ENCODE assay signal across 1 cellular context in genomic region chr14:21109377-21110260, GRCh38.
A peak's percentile ranks its signal among the peaks of the same experiment; 100 is the strongest.
TF ChIP-seq lines count a peak whose summit lies in the region.

No MANE protein-coding gene starts in this region.

TF ChIP-seq in HepG2, 621 proteins besides CTCF, POLR2A, EP300 and RAD21 (continues in another document):
- TF ChIP-seq PREB (CRISPR knock-in tag; IDR thresholded peaks at IDR 0.05) (no peak), RBAK (CRISPR knock-in tag; IDR thresholded peaks at IDR 0.05) (no peak), SP140L (CRISPR knock-in tag; IDR thresholded peaks at IDR 0.05; ENCODE audit: borderline replicate concordance) (no peak), MAZ (IDR thresholded peaks at IDR 0.05; ENCODE audit: borderline replicate concordance, low read depth, low read length) (0 out of 2 replicates have a peak, but pooled peaks have one; percentile 11), MAZ (CRISPR knock-in tag; IDR thresholded peaks at IDR 0.05; ENCODE audit: low read depth) (no peak), ZNF563 (CRISPR knock-in tag; IDR thresholded peaks at IDR 0.05) (no peak), SAP130 (CRISPR knock-in tag; IDR thresholded peaks at IDR 0.05; ENCODE audit: low read depth) (peak; percentile 30; the same call in 1 of the 2 replicates), PAWR (CRISPR knock-in tag; IDR thresholded peaks at IDR 0.05; ENCODE audit: borderline replicate concordance) (no peak), FOXO4 (CRISPR knock-in tag; conservative IDR thresholded peaks at IDR 0.05) (no peak), DMTF1 (CRISPR knock-in tag; IDR thresholded peaks at IDR 0.05) (no peak), RFXANK (CRISPR knock-in tag; IDR thresholded peaks at IDR 0.05) (no peak), ZNF296 (CRISPR knock-in tag; conservative IDR thresholded peaks at IDR 0.05) (no peak), MIXL1 (CRISPR knock-in tag; IDR thresholded peaks at IDR 0.05) (0 out of 2 replicates have a peak, but pooled peaks have one; percentile 40), ZBTB34 (CRISPR knock-in tag; IDR thresholded peaks at IDR 0.05) (no peak), RFXAP (CRISPR knock-in tag; IDR thresholded peaks at IDR 0.05; ENCODE audit: borderline replicate concordance) (no peak), SAFB2 (CRISPR knock-in tag; IDR thresholded peaks at IDR 0.05; ENCODE audit: borderline replicate concordance, low read depth) (no peak), TCF7L2 (IDR thresholded peaks at IDR 0.05; ENCODE audit: low read depth, low read length) (no peak), ZEB1 (IDR thresholded peaks at IDR 0.05; ENCODE audit: insufficient replicate concordance, low read depth) (no peak), ETS1 (CRISPR knock-in tag; IDR thresholded peaks at IDR 0.05) (no peak), ZBTB20 (CRISPR knock-in tag; IDR thresholded peaks at IDR 0.05; ENCODE audit: borderline replicate concordance, low read depth) (no peak), MTF2 (CRISPR knock-in tag; IDR thresholded peaks at IDR 0.05; ENCODE audit: borderline replicate concordance) (no peak), PRDM15 (CRISPR knock-in tag; IDR thresholded peaks at IDR 0.05) (no peak), JDP2 (CRISPR knock-in tag; IDR thresholded peaks at IDR 0.05; ENCODE audit: borderline replicate concordance) (no peak), CERS6 (CRISPR knock-in tag; IDR thresholded peaks at IDR 0.05) (no peak), RFX1 (IDR thresholded peaks at IDR 0.05) (peak; percentile 84), ZNF501 (CRISPR knock-in tag; IDR thresholded peaks at IDR 0.05) (peak; percentile 70; the same call in 1 of the 2 replicates), ZMYM4 (CRISPR knock-in tag; IDR thresholded peaks at IDR 0.05) (peak; percentile 64; the same call in 1 of the 2 replicates), PBX2 (CRISPR knock-in tag; IDR thresholded peaks at IDR 0.05) (no peak), ZNF513 (CRISPR knock-in tag; conservative IDR thresholded peaks at IDR 0.05) (no peak), ZNF646 (CRISPR knock-in tag; IDR thresholded peaks at IDR 0.05) (no peak), ARNTL (CRISPR knock-in tag; IDR thresholded peaks at IDR 0.05) (0 out of 2 replicates have a peak, but pooled peaks have one; percentile 24), ZNF766 (CRISPR knock-in tag; IDR thresholded peaks at IDR 0.05; ENCODE audit: borderline replicate concordance) (no peak), FOXJ3 (CRISPR knock-in tag; IDR thresholded peaks at IDR 0.05; ENCODE audit: borderline replicate concordance) (no peak), KLF12 (CRISPR knock-in tag; IDR thresholded peaks at IDR 0.05; ENCODE audit: borderline replicate concordance) (0 out of 2 replicates have a peak, but pooled peaks have one; percentile 31), ATM (IDR thresholded peaks at IDR 0.05; ENCODE audit: borderline replicate concordance) (no peak), SIX1 (CRISPR knock-in tag; IDR thresholded peaks at IDR 0.05; ENCODE audit: borderline replicate concordance) (peak; percentile 82; the same call in 1 of the 2 replicates), ELF4 (CRISPR knock-in tag; IDR thresholded peaks at IDR 0.05; ENCODE audit: borderline replicate concordance) (no peak)
